In the genomic region with DNA sequence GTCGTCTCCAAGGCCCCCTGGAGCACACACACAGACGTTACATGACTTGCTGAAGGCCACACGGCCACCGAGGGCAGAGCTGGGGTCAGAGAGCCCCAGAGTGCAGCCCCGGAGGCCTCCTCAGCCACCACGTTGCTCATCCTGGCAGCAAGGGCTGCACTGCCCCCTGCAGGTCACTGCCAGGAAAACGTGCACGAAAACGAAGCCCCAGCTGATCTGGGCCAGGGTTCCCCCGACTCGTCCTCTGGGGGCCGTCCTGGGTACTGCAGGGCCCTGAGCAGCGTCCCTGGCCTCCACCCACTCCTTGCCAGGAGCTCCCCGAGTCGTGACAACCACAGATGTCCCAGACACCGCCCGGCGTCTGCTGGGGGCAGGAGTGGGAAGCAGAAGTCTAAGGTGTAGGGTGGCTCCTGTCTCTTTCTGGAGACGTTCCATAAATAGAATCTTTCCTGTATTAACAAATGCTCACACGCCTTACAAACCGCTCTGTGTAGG, we compare ENCODE assay signal across 7 cellular contexts. TPM values are rescaled to one million over a fixed set of nuclear protein-coding genes. Genes with fewer than 3 reads are reported as not detected.
DNase-seq lines count a peak whose midpoint lies in the region; TF ChIP-seq lines count a peak whose summit lies in the region.

No MANE protein-coding gene starts in this region.

- H3K9me3 ChIP-seq in stomach: no peaks in the 10 kb centered on the region

- WGBS in stomach, 5 donors: 18 to 28% (median 25%) methylated on average over 15 to 21 of the region's 21 CpGs

- peaks cover 15 to 52% (median 41%) of the 10 kb centered on the region in 4 donors for H3K4me1 ChIP-seq in stomach

- in situ Hi-C loops in GM13977 (cut with MboI; ENCODE audit: low pct_unique_long_range_greater_than_20kb, low sequenced_read_pairs, unreplicated experiment): no loop called here

- H3K36me3 Mint-ChIP-seq in neural crest cell (ENCODE audit: low read depth): peaks cover 11% of the 10 kb centered on the region

- H3K4me3 Mint-ChIP-seq in neural crest cell: peak overlapping the region; percentile 89

- DNase-seq in GM13977 (ENCODE audit: low spot score) (peak; percentile 92), LoVo (ENCODE audit: low spot score) (peak; percentile 68), SHP77 treated with DMSO at 0.1 percent for 48 hours (lab: John Stamatoyannopoulos, UW) (peak; percentile 61), fibroblast of villous mesenchyme (ENCODE audit: low read depth) (peak; percentile 87), neural crest cell (ENCODE audit: low read depth, low spot score) (peak; percentile 97), stomach (peak; percentile 77)
- peak; percentile 97 for DNase-seq in activated effector memory CD4-positive, alpha-beta T cell treated with anti-CD3 and anti-CD28 coated beads, Interleukin-2, amount 50 U/mL, for 16 hours

- intact Hi-C loops in stomach (cut with DNase I; ENCODE audit: low total_unique reads): no loop called here

- TF ChIP-seq POLR2A in stomach (IDR thresholded peaks at IDR 0.05): no peak

- H3K27ac Mint-ChIP-seq in neural crest cell (ENCODE audit: unreplicated experiment): peak overlapping the region; percentile 92

- peak overlapping the region; percentile 42 to 80 (median 71) for H3K27ac ChIP-seq in stomach

- peaks cover 35% of the 10 kb centered on the region for H3K4me1 Mint-ChIP-seq in neural crest cell

- H3K27me3 ChIP-seq in stomach: no peaks in the 10 kb centered on the region

- no peaks in the 10 kb centered on the region for H3K9me3 Mint-ChIP-seq in neural crest cell

- peaks cover 5% of the 10 kb centered on the region for H3K27me3 Mint-ChIP-seq in neural crest cell (ENCODE audit: low read depth)

- peak; percentile 97 for TF ChIP-seq CTCF in GM13977 (IDR thresholded peaks at IDR 0.05; ENCODE audit: extremely low read depth, insufficient read depth, missing control alignments)
- peak; percentile 99 for TF ChIP-seq CTCF in fibroblast of villous mesenchyme (IDR thresholded peaks at IDR 0.05; ENCODE audit: insufficient read depth, low read depth, low read length)
- TF ChIP-seq CTCF in neural crest cell (conservative IDR thresholded peaks at IDR 0.05): peak; percentile 99
- peak in 5 of 7 experiments; percentile 75 to 95 (median 89) for TF ChIP-seq CTCF in stomach (IDR thresholded peaks at IDR 0.05)

- H3K36me3 ChIP-seq in stomach: peaks cover 0 to 11% (median 6%) of the 10 kb centered on the region in 4 donors

- H3K4me3 ChIP-seq in fibroblast of villous mesenchyme (ENCODE audit: low read depth, low read length) (no peak overlapping the region), stomach (peak overlapping the region; percentile 5 to 23 (median 20))

- no peak for TF ChIP-seq EP300 in stomach (IDR thresholded peaks at IDR 0.05)

RNA-seq across cellular contexts. Expression of a gene that starts 3.4 kb away (rescaled TPM):
- total RNA-seq in fibroblast of villous mesenchyme (16.8 and 29.3 TPM in 2 replicates), neural crest cell (22.3 TPM in 2 replicates), stomach (10 to 100 TPM in 3 of 5 donors, 1 to 10 TPM in 2; 1.2 to 65.5 (median 15.2) TPM)
- 10 to 100 TPM; 26.3 to 33.8 (median 26.4) TPM for polyA plus RNA-seq in stomach

RNA-seq across cellular contexts. Expression of a gene that starts 14.4 kb away (rescaled TPM):
- total RNA-seq in fibroblast of villous mesenchyme (under 0.01 TPM in 2 replicates), neural crest cell (0.75 and 1.1 TPM in 2 replicates), stomach (10 to 100 TPM in 1 of 5 donors, 1 to 10 TPM in 2, under 1 TPM in 1, not detected in 1; 0.45 to 11.9 (median 2.1) TPM)
- polyA plus RNA-seq in stomach: 1 to 10 TPM; 1.5 to 2.9 (median 2.3) TPM

RNA-seq across cellular contexts. Expression of a gene that starts 20.9 kb away (rescaled TPM):
- 52.2 and 53.1 TPM in 2 replicates for total RNA-seq in fibroblast of villous mesenchyme
- total RNA-seq in neural crest cell: 106 and 111 TPM in 2 replicates
- 100 to 1,000 TPM in 2 of 5 donors, 10 to 100 TPM in 3; 26.1 to 503 (median 72.9) TPM for total RNA-seq in stomach
- 10 to 100 TPM; 62.9 to 82.1 (median 80.5) TPM for polyA plus RNA-seq in stomach

RNA-seq across cellular contexts. Expression of a gene that starts 33.2 kb away (rescaled TPM):
- total RNA-seq in fibroblast of villous mesenchyme (0.32 and 0.43 TPM in 2 replicates), neural crest cell (not detected in 2 replicates), stomach (1 to 10 TPM in 1 of 5 donors, under 1 TPM in 1, not detected in 3; 0.55 to 5.4 TPM)
- polyA plus RNA-seq in stomach: 1 to 10 TPM in 1 of 3 donors, under 1 TPM in 2; 0.37 to 6.6 (median 0.93) TPM

RNA-seq across cellular contexts. Expression of a gene that starts 49.8 kb away (rescaled TPM):
- total RNA-seq in fibroblast of villous mesenchyme (0.32 and 0.43 TPM in 2 replicates), neural crest cell (39.0 and 45.2 TPM in 2 replicates), stomach (100 to 1,000 TPM in 2 of 5 donors, 10 to 100 TPM in 3; 13.8 to 169 (median 34.8) TPM)
- 10 to 100 TPM; 27.6 to 40.7 (median 38.4) TPM for polyA plus RNA-seq in stomach
